ENCODE assay signal across 8 cellular contexts in the genomic region with DNA sequence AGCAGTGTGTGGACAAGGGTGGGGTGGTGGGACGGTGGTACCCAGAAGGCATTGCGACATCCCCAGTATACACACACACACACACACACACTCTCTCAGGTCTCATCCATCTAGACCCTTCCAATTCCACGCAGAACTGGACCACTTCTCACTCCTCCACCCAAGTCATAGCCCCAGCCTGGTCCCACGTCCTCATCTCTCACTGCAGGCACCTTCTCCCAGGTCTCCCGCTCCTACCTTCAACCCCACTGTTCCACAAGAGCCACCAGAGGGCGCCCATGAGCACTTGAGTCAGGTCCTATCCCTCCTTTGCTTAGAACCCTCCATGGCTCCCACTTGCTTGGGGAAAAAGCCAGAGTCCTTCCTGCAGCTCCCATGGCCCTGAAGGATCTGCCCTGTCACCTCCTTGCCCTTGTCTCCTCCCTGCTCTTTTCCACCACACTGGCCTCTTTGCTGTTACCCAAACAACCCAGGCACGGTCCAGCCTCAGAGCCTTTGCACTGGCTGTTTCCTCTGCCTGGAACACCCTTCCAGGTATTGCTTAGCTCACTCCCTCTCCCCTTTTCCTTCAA.
A peak's percentile ranks its signal among the peaks of the same experiment; 100 is the strongest.
DNase-seq lines count a peak whose midpoint lies in the region; ATAC-seq and TF ChIP-seq lines count a peak whose summit lies in the region.

No MANE protein-coding gene starts in this region.

- no peaks in the 10 kb centered on the region for H3K4me1 ChIP-seq in SJCRH30
- peaks cover 0 to 10% (median 0%) of the 10 kb centered on the region in 12 donors for H3K4me1 ChIP-seq in heart left ventricle
- H3K4me1 ChIP-seq in spleen, result peaks cover 0 to 56% (median 33%) of the 10 kb centered on the region in 6 donors

- H3K36me3 ChIP-seq in SJCRH30 (no peaks in the 10 kb centered on the region), heart left ventricle (no peaks in the 10 kb centered on the region), spleen (no peaks in the 10 kb centered on the region)

- no peaks in the 10 kb centered on the region for H3K9me3 ChIP-seq in SJCRH30 (replicated peaks)
- no peaks in the 10 kb centered on the region for H3K9me3 ChIP-seq in heart left ventricle
- H3K9me3 ChIP-seq in spleen, result no peaks in the 10 kb centered on the region

- H3K27me3 ChIP-seq in SJCRH30 (no peaks in the 10 kb centered on the region; the same call in 1 of the 2 replicates), heart left ventricle (no peaks in the 10 kb centered on the region), spleen (replicated peaks in 1 of 7) (no peaks in the 10 kb centered on the region)

- peak; percentile 62 for TF ChIP-seq CTCF in AG10803 (conservative IDR thresholded peaks at IDR 0.05; ENCODE audit: low read length)
- TF ChIP-seq CTCF in heart left ventricle (IDR thresholded peaks at IDR 0.05), result peak; percentile 25 to 57 (median 48)
- peak; percentile 46 to 81 (median 73) for TF ChIP-seq CTCF in spleen (IDR thresholded peaks at IDR 0.05 in 8 of 11, conservative IDR thresholded peaks at IDR 0.05 in 3 of 11)

- TF ChIP-seq POLR2A in heart left ventricle (IDR thresholded peaks at IDR 0.05) (no peak), spleen (IDR thresholded peaks at IDR 0.05) (no peak)

- DNase-seq in AG10803 (ENCODE audit: low read depth) (peak; percentile 41), HCEC 1CT (peak; percentile 51), SJCRH30 (peak; percentile 78 to 90), heart left ventricle (peak; percentile 27 to 80 (median 51)), spleen (peak; percentile 94), epidermal melanocyte (ENCODE audit: insufficient read length, low spot score) (no peak)
- peak; percentile 71 for DNase-seq in activated T-helper 9 cell treated with anti-CD3 and anti-CD28 coated beads, Interleukin-2, amount 50 U/mL, for 16 hours (ENCODE audit: low read depth)

- H3K4me3 ChIP-seq in AG10803 (ENCODE audit: low read length) (no peak overlapping the region), SJCRH30 (no peak overlapping the region), heart left ventricle (no peak overlapping the region), spleen (no peak overlapping the region)

- 58 to 70% (median 66%) methylated on average over 7 of the region's 7 CpGs for WGBS in heart left ventricle, 4 donors
- 51 to 65% (median 59%) methylated on average over 5 to 7 of the region's 7 CpGs for WGBS in spleen, 5 donors

- intact Hi-C loops in heart left ventricle (cut with DNase I), result loop anchor here in 1 of 10 donors (5.0 kb wide), 1 partner anchor 49 kb away; no protein-coding TSS in a partner anchor
- intact Hi-C loops in spleen (cut with DNase I; ENCODE audit: low total_unique reads), result no loop called here

- peak in 2 of 4 donors; percentile 28 to 36 for ATAC-seq in heart left ventricle
- ATAC-seq in HG03095 (IDR thresholded peaks at IDR 0.05; ENCODE audit: unreplicated experiment), result no peak

- no peak overlapping the region for H3K27ac ChIP-seq in SJCRH30
- no peak overlapping the region for H3K27ac ChIP-seq in heart left ventricle
- no peak overlapping the region for H3K27ac ChIP-seq in spleen
